In genomic region chr10:4271193-4271592, GRCh38 we compare ENCODE assay signal across 1 cellular context.
TF ChIP-seq lines count a peak whose summit lies in the region.

No MANE protein-coding gene starts in this region.

TF ChIP-seq in WTC11, 78 proteins besides CTCF, POLR2A, EP300 and RAD21 (continued from another document):
- TF ChIP-seq ZNF532 (CRISPR knock-in tag; IDR thresholded peaks at IDR 0.05; ENCODE audit: borderline replicate concordance) (no peak), USF1 (CRISPR knock-in tag; IDR thresholded peaks at IDR 0.05) (no peak), FOXK1 (CRISPR knock-in tag; IDR thresholded peaks at IDR 0.05) (no peak)
